ENCODE assay signal across 8 cellular contexts in genomic region chr16:11632455-11632921, GRCh38. TPM values are rescaled to one million over a fixed set of nuclear protein-coding genes. Genes with fewer than 3 reads are reported as not detected.
A peak's percentile ranks its signal among the peaks of the same experiment; 100 is the strongest.
DNase-seq lines count a peak whose midpoint lies in the region; ATAC-seq, FAIRE-seq and TF ChIP-seq lines count a peak whose summit lies in the region.

No MANE protein-coding gene starts in this region.

- peak; percentile 66; the same call in 1 of the 2 replicates for TF ChIP-seq POLR2A in IMR-90 (IDR thresholded peaks at IDR 0.05; ENCODE audit: low read depth, low read length)
- TF ChIP-seq POLR2A in H1 (IDR thresholded peaks at IDR 0.05; ENCODE audit: control extremely low read depth in 1 of 2, low read depth in 2 of 2, low read length in 2 of 2) = no peak
- TF ChIP-seq POLR2A in tibial nerve (IDR thresholded peaks at IDR 0.05) = peak; percentile 25 to 61

- H2AK5ac ChIP-seq in IMR-90 (ENCODE audit: low read depth, low read length) = peak overlapping the region; percentile 100
- no peak overlapping the region for H2AK5ac ChIP-seq in H1 (ENCODE audit: low read depth, low read length)
- H2AK5ac ChIP-seq in mesenchymal stem cell (ENCODE audit: low read length, severe bottlenecking) = peak overlapping the region; percentile 54

- H3K27ac ChIP-seq in IMR-90 (ENCODE audit: insufficient read depth, low read length) = peak overlapping the region; percentile 98
- H3K27ac ChIP-seq in H1 (ENCODE audit: low read depth, low read length) = no peak overlapping the region
- H3K27ac ChIP-seq in mesenchymal stem cell (ENCODE audit: low read length, poor library complexity, severe bottlenecking) = peak overlapping the region; percentile 76
- peak overlapping the region; percentile 68 to 96 (median 82) for H3K27ac ChIP-seq in tibial nerve
- H3K27ac ChIP-seq in effector memory CD4-positive, alpha-beta T cell (ENCODE audit: insufficient read depth, low read length, poor library complexity, severe bottlenecking) = no peak overlapping the region

- H3K4me2 ChIP-seq in IMR-90 (ENCODE audit: low read depth, low read length) = peak overlapping the region; percentile 13
- H3K4me2 ChIP-seq in H1 (ENCODE audit: insufficient read depth in 1 of 2, low read depth in 2 of 2, low read length in 2 of 2) = no peak overlapping the region
- H3K4me2 ChIP-seq in mesenchymal stem cell (ENCODE audit: low read length, poor library complexity, severe bottlenecking) = peak overlapping the region; percentile 5

- H3K79me2 ChIP-seq in H1 (ENCODE audit: control insufficient read depth in 1 of 2, insufficient read depth in 2 of 2, low read length in 2 of 2) = no peaks in the 10 kb centered on the region

- peak overlapping the region; percentile 85 for H3K18ac ChIP-seq in IMR-90 (ENCODE audit: low read depth, low read length)
- peak overlapping the region; percentile 26; the same call in 1 of the 2 replicates for H3K18ac ChIP-seq in H1 (ENCODE audit: extremely low read depth, low read length)
- H3K18ac ChIP-seq in mesenchymal stem cell (ENCODE audit: low read depth in 1 of 2, low read length in 2 of 2) = peak overlapping the region; percentile 78 to 93

- H3K23me2 ChIP-seq in H1 (ENCODE audit: low read depth, low read length) = 0 out of 2 replicates have a peak, but pooled peaks cover 2% of the 10 kb centered on the region

- H3K4ac ChIP-seq in IMR-90 (ENCODE audit: low read depth, low read length) = peak overlapping the region; percentile 100
- no peak overlapping the region for H3K4ac ChIP-seq in H1 (replicated peaks; ENCODE audit: insufficient read length, low read depth, low read length)
- peak overlapping the region; percentile 66 to 98 for H3K4ac ChIP-seq in mesenchymal stem cell (ENCODE audit: low read depth in 1 of 2, low read length in 2 of 2)

- peaks cover 12% of the 10 kb centered on the region for H3K9me1 ChIP-seq in IMR-90 (ENCODE audit: insufficient read depth, low read length)

- peak overlapping the region; percentile 88 to 99 for H4K8ac ChIP-seq in IMR-90 (ENCODE audit: low read depth in 2 of 2, low read length in 2 of 2)
- no peak overlapping the region for H4K8ac ChIP-seq in H1 (ENCODE audit: extremely low read depth, insufficient read depth, low read length)
- peak overlapping the region; percentile 82 for H4K8ac ChIP-seq in mesenchymal stem cell (ENCODE audit: low read length)

- H3K23ac ChIP-seq in IMR-90 (ENCODE audit: low read depth, low read length) (peak overlapping the region; percentile 96), H1 (ENCODE audit: insufficient read length) (no peak overlapping the region), mesenchymal stem cell (ENCODE audit: low read length in 2 of 2) (peak overlapping the region in 1 of 2 experiments; percentile 36)

- WGBS in IMR-90 (ENCODE audit: extremely low coverage in 2 of 2, insufficient read length in 1 of 2), 2 experiments = 18% methylated on average over 10 of the region's 14 CpGs; no CpG with 5 or more reads in 1 of the 2 experiments
- 94% methylated on average over 14 of the region's 14 CpGs; no CpG with 5 or more reads in 1 of the 2 experiments for WGBS in H1 (ENCODE audit: extremely low coverage in 1 of 2, insufficient coverage in 1 of 2, insufficient read length in 1 of 2, insufficient replicate concordance in 2 of 2, low coverage in 1 of 2, low lambda C conversion rate in 2 of 2, missing lambda C conversion rate in 1 of 2), 2 experiments
- 52% methylated on average over 14 of the region's 14 CpGs for WGBS in mesenchymal stem cell
- 7 to 8% methylated on average over 12 to 14 of the region's 14 CpGs for WGBS in tibial nerve, 2 donors

- TF ChIP-seq RAD21 in IMR-90 (IDR thresholded peaks at IDR 0.05; ENCODE audit: low read length) (no peak), H1 (IDR thresholded peaks at IDR 0.05 in 1 of 2, conservative IDR thresholded peaks at IDR 0.05 in 1 of 2; ENCODE audit: low read depth in 2 of 2, low read length in 2 of 2) (no peak)

- 0 out of 2 replicates have a peak, but pooled peaks have one; percentile 6 for TF ChIP-seq CTCF in IMR-90 (conservative IDR thresholded peaks at IDR 0.05; ENCODE audit: low read depth, low read length)
- no peak for TF ChIP-seq CTCF in H1 (IDR thresholded peaks at IDR 0.05; ENCODE audit: control extremely low read depth in 1 of 3, insufficient read depth in 1 of 3, low read depth in 1 of 3, low read length in 3 of 3)
- peak in 1 of 5 experiments; percentile 23 for TF ChIP-seq CTCF in tibial nerve (IDR thresholded peaks at IDR 0.05)

- H2BK20ac ChIP-seq in IMR-90 (ENCODE audit: low read depth, low read length) (peak overlapping the region; percentile 100), H1 (ENCODE audit: low read length) (no peak overlapping the region; the same call in 1 of the 2 replicates)

- H3K4me3 ChIP-seq in IMR-90 (ENCODE audit: insufficient read depth, low read depth, low read length) (no peak overlapping the region), H1 (ENCODE audit: extremely low read depth in 1 of 4, insufficient read depth in 2 of 4, low read depth in 3 of 4, low read length in 4 of 4) (no peak overlapping the region), mesenchymal stem cell (ENCODE audit: insufficient read depth in 1 of 2, low read depth in 1 of 2, low read length in 2 of 2) (no peak overlapping the region), tibial nerve (peak overlapping the region in 2 of 4 donors; percentile 14 to 23)
- H3K4me3 ChIP-seq in effector memory CD4-positive, alpha-beta T cell (ENCODE audit: insufficient read depth, low read depth, low read length, poor library complexity, severe bottlenecking) = no peak overlapping the region

- ATAC-seq in IMR-90 (ENCODE audit: low read depth) = peak; percentile 94

- no TSS peak for BruUV-seq in IMR-90 (replicated peaks; lab: Mats Ljungman, UMichigan)

- no peaks in the 10 kb centered on the region for H4K20me1 ChIP-seq in IMR-90 (ENCODE audit: insufficient read depth, low read length)
- no peaks in the 10 kb centered on the region for H4K20me1 ChIP-seq in H1 (replicated peaks in 1 of 2; ENCODE audit: control insufficient read depth in 1 of 2, insufficient read depth in 2 of 2, low read length in 2 of 2)

- H3K9me3 ChIP-seq in IMR-90 (ENCODE audit: control insufficient read depth, insufficient read depth, low read length) (no peaks in the 10 kb centered on the region), H1 (ENCODE audit: insufficient read depth in 2 of 2, low read depth in 1 of 2, low read length in 1 of 2) (no peaks in the 10 kb centered on the region), mesenchymal stem cell (ENCODE audit: control insufficient read depth, low read length) (no peaks in the 10 kb centered on the region), tibial nerve (no peaks in the 10 kb centered on the region)
- H3K9me3 ChIP-seq in effector memory CD4-positive, alpha-beta T cell (ENCODE audit: control insufficient read depth, low read length) = no peaks in the 10 kb centered on the region

- in situ Hi-C loops in IMR-90 (cut with MboI; ENCODE audit: low sequenced_read_pairs) = no loop called here

- no peak for TF ChIP-seq EP300 in H1 (IDR thresholded peaks at IDR 0.05; ENCODE audit: borderline replicate concordance in 1 of 2, low read depth in 2 of 2, low read length in 2 of 2)
- TF ChIP-seq EP300 in tibial nerve (IDR thresholded peaks at IDR 0.05) = peak; percentile 82 to 99

- peak overlapping the region; percentile 98 for H3K14ac ChIP-seq in IMR-90 (replicated peaks; ENCODE audit: low read depth, low read length)
- H3K14ac ChIP-seq in H1 (ENCODE audit: insufficient read length) = no peak overlapping the region
- peak overlapping the region in 1 of 2 experiments; percentile 84 for H3K14ac ChIP-seq in mesenchymal stem cell (ENCODE audit: low read length in 2 of 2)

- POLR2A ChIA-PET in IMR-90 (lab: Charles Lee; ENCODE audit: unreplicated experiment) (no interaction called here), H1 (lab: Charles Lee; ENCODE audit: partially characterized antibody) (interaction anchor here (1.0 to 2.2 kb wide), 3 partner anchors 9 to 32 kb away, joined by 3 to 6 read pairs (median 3); no protein-coding TSS in a partner anchor)

- H3K56ac ChIP-seq in IMR-90 (ENCODE audit: extremely low read depth, insufficient read depth, low read length) (peak overlapping the region; percentile 73; the same call in 1 of the 2 replicates), H1 (replicated peaks; ENCODE audit: insufficient read length, low read depth, low read length) (no peak overlapping the region)

- H3K27me3 ChIP-seq in IMR-90 (ENCODE audit: control insufficient read depth, insufficient read depth, low read length) (no peaks in the 10 kb centered on the region), H1 (replicated peaks in 1 of 4; ENCODE audit: control insufficient read depth in 3 of 4, extremely low read depth in 1 of 4, insufficient read depth in 3 of 4, low read length in 3 of 4) (no peaks in the 10 kb centered on the region), mesenchymal stem cell (ENCODE audit: control insufficient read depth in 1 of 2, insufficient read depth in 1 of 2, low read length in 2 of 2) (peaks cover 0 to 5% of the 10 kb centered on the region in 2 experiments), tibial nerve (no peaks in the 10 kb centered on the region)
- H3K27me3 ChIP-seq in effector memory CD4-positive, alpha-beta T cell (replicated peaks; ENCODE audit: control insufficient read depth, insufficient read depth, low read length, poor library complexity, severe bottlenecking) = no peaks in the 10 kb centered on the region

- H4K91ac ChIP-seq in IMR-90 (ENCODE audit: insufficient read depth, low read depth, low read length) (peak overlapping the region; percentile 100), H1 (replicated peaks; ENCODE audit: insufficient read length, low read length) (no peak overlapping the region), mesenchymal stem cell (ENCODE audit: low read length) (peak overlapping the region; percentile 95)

- peak overlapping the region; percentile 86 for H4K5ac ChIP-seq in IMR-90 (ENCODE audit: low read depth, low read length)
- no peak overlapping the region for H4K5ac ChIP-seq in H1 (ENCODE audit: insufficient read length, low read depth, low read length)

- CTCF ChIA-PET in IMR-90 (lab: Yijun Ruan, JAX) (no interaction called here), H1 (lab: Charles Lee; ENCODE audit: partially characterized antibody) (interaction anchor here (0.6 to 2.0 kb wide), 4 partner anchors 9 to 237 kb away, joined by 3 to 7 read pairs (median 5); no protein-coding TSS in a partner anchor)

- H2AFZ ChIP-seq in IMR-90 (replicated peaks; ENCODE audit: low read length, poor library complexity) (peak overlapping the region; percentile 93), H1 (ENCODE audit: low read length) (no peak overlapping the region), mesenchymal stem cell (ENCODE audit: low read depth, low read length) (peak overlapping the region; percentile 57)

- H2BK120ac ChIP-seq in IMR-90 (ENCODE audit: low read depth, low read length) = peak overlapping the region; percentile 100
- H2BK120ac ChIP-seq in H1 (replicated peaks; ENCODE audit: low read depth, low read length) = no peak overlapping the region
- H2BK120ac ChIP-seq in mesenchymal stem cell (ENCODE audit: low read depth, low read length) = peak overlapping the region; percentile 29

- dilution Hi-C loops in IMR-90 (cut with HindIII; ENCODE audit: low sequenced_read_pairs, unreplicated experiment) = no loop called here

- H2BK12ac ChIP-seq in H1 (ENCODE audit: low read depth, low read length) = peak overlapping the region; percentile 91; the same call in 1 of the 2 replicates
- peak overlapping the region; percentile 76 to 89 for H2BK12ac ChIP-seq in mesenchymal stem cell (ENCODE audit: low read length in 2 of 2)

- H2AK9ac ChIP-seq in IMR-90 (replicated peaks; ENCODE audit: low read depth, low read length, poor library complexity) = peak overlapping the region; percentile 85

- H3K4me1 ChIP-seq in IMR-90 (ENCODE audit: control insufficient read depth, insufficient read depth, low read length) (peaks cover 36% of the 10 kb centered on the region), H1 (replicated peaks in 1 of 4; ENCODE audit: control insufficient read depth in 3 of 4, insufficient read depth in 4 of 4, low read length in 3 of 4) (peaks cover 0 to 19% (median 14%) of the 10 kb centered on the region in 4 experiments; a peak in 6 of 7 replicates), mesenchymal stem cell (ENCODE audit: control insufficient read depth, insufficient read depth, low read depth, low read length) (peaks cover 39% of the 10 kb centered on the region), tibial nerve (peaks cover 0 to 70% (median 33%) of the 10 kb centered on the region in 4 donors)
- H3K4me1 ChIP-seq in effector memory CD4-positive, alpha-beta T cell (ENCODE audit: control insufficient read depth, insufficient read depth, low read length, poor library complexity, severe bottlenecking) = peaks cover 8% of the 10 kb centered on the region

- intact Hi-C loops in IMR-90 (cut with micrococcal nuclease) = no loop called here

- H2BK15ac ChIP-seq in IMR-90 (ENCODE audit: low read depth, low read length) (peak overlapping the region; percentile 100), H1 (ENCODE audit: low read length) (no peak overlapping the region), mesenchymal stem cell (ENCODE audit: low read depth, poor library complexity, severe bottlenecking) (no peak overlapping the region)

- H3K36me3 ChIP-seq in IMR-90 (ENCODE audit: control insufficient read depth, insufficient read depth, low read length) (no peaks in the 10 kb centered on the region), H1 (ENCODE audit: control insufficient read depth in 2 of 4, insufficient read depth in 4 of 4, low read length in 3 of 4) (no peaks in the 10 kb centered on the region), mesenchymal stem cell (ENCODE audit: control insufficient read depth in 1 of 2, insufficient read depth in 2 of 2, low read depth in 1 of 2, low read length in 2 of 2) (no peaks in the 10 kb centered on the region), tibial nerve (no peaks in the 10 kb centered on the region)
- H3K36me3 ChIP-seq in effector memory CD4-positive, alpha-beta T cell (ENCODE audit: control insufficient read depth, insufficient read depth, low read length) = no peaks in the 10 kb centered on the region

- FAIRE-seq in H1 (lab: Jason Lieb, UNC) = no peak
- no peak for FAIRE-seq in GM19239 (lab: Jason Lieb, UNC)

- H3K79me1 ChIP-seq in IMR-90 (ENCODE audit: low read depth in 1 of 2, low read length in 2 of 2) = no peaks in the 10 kb centered on the region; a peak in 1 of 4 replicates
- H3K79me1 ChIP-seq in H1 (ENCODE audit: low read depth, low read length) = no peaks in the 10 kb centered on the region; the same call in 1 of the 2 replicates
- H3K79me1 ChIP-seq in mesenchymal stem cell (replicated peaks; ENCODE audit: low read length, poor library complexity, severe bottlenecking) = no peaks in the 10 kb centered on the region

- DNase-seq in IMR-90 = peak; percentile 93
- DNase-seq in H1 (ENCODE audit: low read depth in 1 of 2, low spot score in 2 of 2) = no peak
- peak; percentile 89 for DNase-seq in mesenchymal stem cell
- DNase-seq in tibial nerve (ENCODE audit: low spot score in 2 of 2) = peak; percentile 51 to 59
- DNase-seq in GM19239 (ENCODE audit: insufficient read length, low spot score) = no peak
- DNase-seq in stimulated activated naive CD4-positive, alpha-beta T cell treated with Interleukin-2 at 50 U/mL for 16 hours (lab: John Stamatoyannopoulos, UW) = no peak
- DNase-seq in effector memory CD4-positive, alpha-beta T cell = no peak
- DNase-seq in HPDE6-E6E7 (ENCODE audit: extremely low spot score) = no peak

- H2BK5ac ChIP-seq in IMR-90 (ENCODE audit: low read depth, low read length, poor library complexity, severe bottlenecking) (peak overlapping the region; percentile 58), H1 (ENCODE audit: low read depth, low read length) (peak overlapping the region; percentile 56; the same call in 1 of the 2 replicates), mesenchymal stem cell (ENCODE audit: low read depth, low read length, poor library complexity, severe bottlenecking) (peak overlapping the region; percentile 68)

- H3K9ac ChIP-seq in IMR-90 (ENCODE audit: low read depth, low read length) = peak overlapping the region; percentile 40
- no peak overlapping the region for H3K9ac ChIP-seq in H1 (replicated peaks in 1 of 4; ENCODE audit: extremely low read depth in 1 of 4, low read depth in 3 of 4, low read length in 3 of 4)
- peak overlapping the region; percentile 53 for H3K9ac ChIP-seq in mesenchymal stem cell (ENCODE audit: low read length)

RNA-seq across cellular contexts. Expression of gene SNN, which starts 35.8 kb away (rescaled TPM):
- total RNA-seq in IMR-90 (2012; rRNA removed) = 8.6 and 10.0 TPM in 2 replicates
- 11.8 and 13.0 TPM in 2 replicates for polyA plus RNA-seq in IMR-90 (2012; rRNA removed)
- polyA plus RNA-seq in IMR-90 (2012; cell fraction: cytosol; rRNA removed) = 9.3 and 14.5 TPM in 2 replicates
- 7.9 and 13.2 TPM in 2 replicates for polyA plus RNA-seq in IMR-90 (2012; cell fraction: nucleus; rRNA removed; ENCODE audit: low replicate concordance)
- total RNA-seq in H1 (2021; fragmentation: NEBNext Ultra II Directional; extraction: Animal tissue kit (Norgen Biotek cat#: 25700)) = 60.6 and 66.9 TPM in 2 replicates
- 37.4 and 53.4 TPM in 2 replicates for polyA plus RNA-seq in H1 (2011; rRNA removed)
- 52.8 TPM for polyA plus RNA-seq in H1 (2011; cell fraction: cytosol; rRNA removed)
- 43.9 TPM for polyA plus RNA-seq in H1 (2011; cell fraction: nucleus; rRNA removed)
- polyA plus RNA-seq in H1 (2012, experiment 1 of 2) = 51.0 to 60.1 TPM (median 55.9 TPM) in 4 replicates
- 48.7 TPM for polyA plus RNA-seq in H1 (2012, experiment 2 of 2)
- polyA plus RNA-seq in H1 (2013, experiment 1 of 2) = 34.2 TPM
- polyA plus RNA-seq in H1 (2013, experiment 2 of 2) = 39.2 TPM
- polyA minus RNA-seq in H1 (2011; rRNA and poly(A)+ RNA removed) = 33.4 and 34.6 TPM in 2 replicates
- polyA minus RNA-seq in H1 (2011; cell fraction: cytosol; rRNA and poly(A)+ RNA removed) = 23.3 TPM
- polyA minus RNA-seq in H1 (2011; cell fraction: nucleus; rRNA and poly(A)+ RNA removed) = 24.7 TPM
- polyA plus RNA-seq in mesenchymal stem cell (2013, experiment 1 of 2) = 10.0 TPM
- polyA plus RNA-seq in mesenchymal stem cell (2013, experiment 2 of 2) = 10.1 TPM
- total RNA-seq in tibial nerve = 10 to 100 TPM; 24.3 to 30.6 (median 27.0) TPM

RNA-seq across cellular contexts. Expression of gene LITAF, which starts 45.8 kb away (rescaled TPM):
- total RNA-seq in IMR-90 (2012; rRNA removed) (96.9 and 113 TPM in 2 replicates), tibial nerve (10 to 100 TPM; 54.8 to 73.0 (median 65.3) TPM)
- polyA plus RNA-seq in IMR-90 (2012; rRNA removed) (203 and 206 TPM in 2 replicates), H1 (2011; rRNA removed) (205 and 315 TPM in 2 replicates)
- 126 and 616 TPM in 2 replicates for polyA plus RNA-seq in IMR-90 (2012; cell fraction: cytosol; rRNA removed)
- 97.8 and 160 TPM in 2 replicates for polyA plus RNA-seq in IMR-90 (2012; cell fraction: nucleus; rRNA removed; ENCODE audit: low replicate concordance)
- total RNA-seq in H1 (2021; fragmentation: NEBNext Ultra II Directional; extraction: Animal tissue kit (Norgen Biotek cat#: 25700)) = 160 and 165 TPM in 2 replicates
- 150 TPM for polyA plus RNA-seq in H1 (2011; cell fraction: cytosol; rRNA removed)
- polyA plus RNA-seq in H1 (2011; cell fraction: nucleus; rRNA removed) = 185 TPM
- polyA plus RNA-seq in H1 (2012, experiment 1 of 2) = 80.9 to 155 TPM (median 121 TPM) in 4 replicates
- 82.5 TPM for polyA plus RNA-seq in H1 (2012, experiment 2 of 2)
- polyA plus RNA-seq in H1 (2013, experiment 1 of 2) = 77.3 TPM
- polyA plus RNA-seq in H1 (2013, experiment 2 of 2) = 80.0 TPM
- 140 and 174 TPM in 2 replicates for polyA minus RNA-seq in H1 (2011; rRNA and poly(A)+ RNA removed)
- 85.9 TPM for polyA minus RNA-seq in H1 (2011; cell fraction: cytosol; rRNA and poly(A)+ RNA removed)
- polyA minus RNA-seq in H1 (2011; cell fraction: nucleus; rRNA and poly(A)+ RNA removed) = 78.8 TPM
- 137 TPM for polyA plus RNA-seq in mesenchymal stem cell (2013, experiment 1 of 2)
- polyA plus RNA-seq in mesenchymal stem cell (2013, experiment 2 of 2) = 138 TPM

Comparison
In these comparisons a context has a peak if more than half of its experiments do, and no peak if none do; other contexts are left out.
1. DNase-seq: peak in IMR-90 (single experiment), mesenchymal stem cell (single experiment) and tibial nerve (2 of 2); none in H1 (0 of 2), GM19239 (single experiment), stimulated activated naive CD4-positive, alpha-beta T cell treated with Interleukin-2 at 50 U/mL for 16 hours (single experiment), effector memory CD4-positive, alpha-beta T cell (0 of 3) and HPDE6-E6E7 (single experiment).
2. H3K18ac ChIP-seq: peak in every context shown above with its lines; median percentile 86 in mesenchymal stem cell; 85 in IMR-90; 26 in H1.
3. H3K27ac ChIP-seq: peak in IMR-90 (single experiment), mesenchymal stem cell (single experiment) and tibial nerve (4 of 4); none in H1 (single experiment) and effector memory CD4-positive, alpha-beta T cell (single experiment).
4. H3K4me2 ChIP-seq: peak in IMR-90 (single experiment) and mesenchymal stem cell (single experiment); none in H1 (0 of 2).
5. H3K9ac ChIP-seq: peak in IMR-90 (single experiment) and mesenchymal stem cell (single experiment); none in H1 (0 of 4).
6. POLR2A ChIP-seq: peak in IMR-90 (single experiment) and tibial nerve (2 of 2); none in H1 (0 of 2).
7. Peak in every context shown above with its lines, with median percentiles within 50 percentile points of each other: H2BK5ac ChIP-seq.